ENCODE assay signal across 21 cellular contexts in the genomic region with DNA sequence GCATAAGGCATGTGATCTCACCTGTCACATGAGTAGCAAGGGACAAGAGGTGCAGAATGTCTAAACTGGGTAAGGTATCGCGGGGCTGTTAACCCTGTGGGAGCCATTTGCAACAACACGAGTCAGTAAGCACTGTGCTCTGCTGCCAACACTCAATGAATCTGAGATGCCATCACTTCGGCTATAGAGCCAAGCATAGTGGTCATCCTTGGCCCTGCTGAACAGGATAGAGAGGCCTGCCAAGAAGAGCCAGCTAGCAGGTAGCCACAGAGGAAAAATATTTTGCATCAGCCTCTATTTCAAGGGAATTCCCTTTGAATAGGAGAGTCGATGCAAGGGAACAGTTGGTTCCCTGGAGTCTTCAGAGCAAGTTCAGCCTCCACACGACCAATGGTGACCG.
"Had no signal": no experiment of that assay in that cellular context is flagged by ENCODE, and none has a peak within 500 bp of the region (broad histone marks: within the 10 kb centered on the region; RNA-seq: fewer than 3 reads in every experiment).

No MANE protein-coding gene starts in this region.

- DNase-seq: cortex of kidney; effector CD8-positive, alpha-beta T cell; effector memory CD8-positive, alpha-beta T cell; endodermal cell; erythroblast; esophagus squamous epithelium; foreskin fibroblast; foreskin melanocyte; gastrocnemius medialis; glutamatergic neuron; heart right ventricle; hippocampal formation; left cardiac atrium; left lung; left ventricle myocardium superior; lower lobe of right lung; mesenchymal stem cell; mucosa of descending colon; naive B cell; naive thymus-derived CD8-positive, alpha-beta T cell had no signal

- ATAC-seq: effector memory CD8-positive, alpha-beta T cell; esophagus mucosa; gastrocnemius medialis; heart right ventricle; left cardiac atrium; left lung; left ventricle myocardium superior; lower lobe of right lung; mucosa of descending colon; naive thymus-derived CD8-positive, alpha-beta T cell had no signal
